In genomic region chrX:125681507-125681906, GRCh38 we compare ENCODE assay signal across 22 cellular contexts.
A peak's percentile ranks its signal among the peaks of the same experiment; 100 is the strongest.
DNase-seq lines count a peak whose midpoint lies in the region; ATAC-seq and TF ChIP-seq lines count a peak whose summit lies in the region.
"Had no signal": no experiment of that assay in that cellular context is flagged by ENCODE, and none has a peak within 500 bp of the region (broad histone marks: within the 10 kb centered on the region; RNA-seq: fewer than 3 reads in every experiment).

No MANE protein-coding gene starts in this region.

- peaks cover 46% of the 10 kb centered on the region for H3K9me3 Mint-ChIP-seq in chondrocyte (ENCODE audit: low read depth)
- H3K9me3 Mint-ChIP-seq: activated CD4-positive, alpha-beta T cell treated with anti-CD3 and anti-CD28 coated beads, Interleukin-2, amount 10 ng/mL, durations not matched to agents 24 days and 14 days; T-helper 2 cell treated with Interferon-gamma antibody and Interleukin-4, amounts not matched to agents 5 μg/mL and 100 μg/mL, for 36 hours had no signal

- DNase-seq in SKM-1 (lab: John Stamatoyannopoulos, UW; ENCODE audit: unreplicated experiment) (peak; percentile 2), chondrocyte (ENCODE audit: low spot score) (no peak), GM19240 (ENCODE audit: insufficient read length, low spot score) (no peak), sciatic nerve (ENCODE audit: low spot score) (no peak)
- DNase-seq: activated CD4-positive, alpha-beta T cell treated with anti-CD3 and anti-CD28 coated beads, Interleukin-2, amount 10 ng/mL, durations not matched to agents 24 days and 14 days; activated naive CD4-positive, alpha-beta T cell treated with anti-CD3 and anti-CD28 coated beads, Interleukin-2, amount 50 U/mL, for 16 hours; glutamatergic neuron; H7; mammary epithelial cell; NCI-H1092; NCI-H2171 treated with DMSO at 0.1 percent for 48 hours; NCI-H82 had no signal

- intact Hi-C loops in sciatic nerve (cut with DNase I): no loop called here

- no peaks in the 10 kb centered on the region for H3K27me3 Mint-ChIP-seq in chondrocyte (ENCODE audit: low read depth)
- H3K27me3 Mint-ChIP-seq: activated CD4-positive, alpha-beta T cell treated with anti-CD3 and anti-CD28 coated beads, Interleukin-2, amount 10 ng/mL, durations not matched to agents 24 days and 14 days; brain had no signal

- no peak for TF ChIP-seq CTCF in chondrocyte (IDR thresholded peaks at IDR 0.05)

- no peak overlapping the region for H3K4me3 Mint-ChIP-seq in chondrocyte (ENCODE audit: unreplicated experiment)
- H3K4me3 Mint-ChIP-seq: activated CD4-positive, alpha-beta T cell treated with anti-CD3 and anti-CD28 coated beads, Interleukin-2, amount 10 ng/mL, durations not matched to agents 24 days and 14 days; brain; nephron; T-helper 2 cell treated with Interferon-gamma antibody and Interleukin-4, amounts not matched to agents 5 μg/mL and 100 μg/mL, for 36 hours had no signal

- ATAC-seq in GM18858 (IDR thresholded peaks at IDR 0.05; ENCODE audit: unreplicated experiment): peak; percentile 96
- peak; percentile 75 for ATAC-seq in GM21786 (IDR thresholded peaks at IDR 0.05; ENCODE audit: unreplicated experiment)
- peak; percentile 93 for ATAC-seq in HG03342 (IDR thresholded peaks at IDR 0.05; ENCODE audit: unreplicated experiment)
- no peak for ATAC-seq in sciatic nerve
- ATAC-seq in HG03108 (IDR thresholded peaks at IDR 0.05; ENCODE audit: unreplicated experiment): no peak
- ATAC-seq: esophagus mucosa, HepG2, Right ventricle myocardium inferior had no signal

- no peak overlapping the region for H3K27ac Mint-ChIP-seq in chondrocyte (ENCODE audit: unreplicated experiment)
- H3K27ac Mint-ChIP-seq: activated CD4-positive, alpha-beta T cell treated with anti-CD3 and anti-CD28 coated beads, Interleukin-2, amount 10 ng/mL, durations not matched to agents 24 days and 14 days; brain; nephron; T-helper 2 cell treated with Interferon-gamma antibody and Interleukin-4, amounts not matched to agents 5 μg/mL and 100 μg/mL, for 36 hours had no signal

- no peaks in the 10 kb centered on the region for H3K4me1 Mint-ChIP-seq in chondrocyte (ENCODE audit: low read depth)
- H3K4me1 Mint-ChIP-seq: activated CD4-positive, alpha-beta T cell treated with anti-CD3 and anti-CD28 coated beads, Interleukin-2, amount 10 ng/mL, durations not matched to agents 24 days and 14 days; brain; nephron had no signal

- H3K36me3 Mint-ChIP-seq in chondrocyte (ENCODE audit: low read depth): no peaks in the 10 kb centered on the region
- H3K36me3 Mint-ChIP-seq: brain had no signal

Comparison
In these comparisons a context has a peak if more than half of its experiments do, and no peak if none do; other contexts are left out.
1. ATAC-seq: peak in GM18858 (single experiment), GM21786 (single experiment) and HG03342 (single experiment); none in sciatic nerve (single experiment) and HG03108 (single experiment).